Comparison of ENCODE assay signal across 1 cellular context in the genomic region with DNA sequence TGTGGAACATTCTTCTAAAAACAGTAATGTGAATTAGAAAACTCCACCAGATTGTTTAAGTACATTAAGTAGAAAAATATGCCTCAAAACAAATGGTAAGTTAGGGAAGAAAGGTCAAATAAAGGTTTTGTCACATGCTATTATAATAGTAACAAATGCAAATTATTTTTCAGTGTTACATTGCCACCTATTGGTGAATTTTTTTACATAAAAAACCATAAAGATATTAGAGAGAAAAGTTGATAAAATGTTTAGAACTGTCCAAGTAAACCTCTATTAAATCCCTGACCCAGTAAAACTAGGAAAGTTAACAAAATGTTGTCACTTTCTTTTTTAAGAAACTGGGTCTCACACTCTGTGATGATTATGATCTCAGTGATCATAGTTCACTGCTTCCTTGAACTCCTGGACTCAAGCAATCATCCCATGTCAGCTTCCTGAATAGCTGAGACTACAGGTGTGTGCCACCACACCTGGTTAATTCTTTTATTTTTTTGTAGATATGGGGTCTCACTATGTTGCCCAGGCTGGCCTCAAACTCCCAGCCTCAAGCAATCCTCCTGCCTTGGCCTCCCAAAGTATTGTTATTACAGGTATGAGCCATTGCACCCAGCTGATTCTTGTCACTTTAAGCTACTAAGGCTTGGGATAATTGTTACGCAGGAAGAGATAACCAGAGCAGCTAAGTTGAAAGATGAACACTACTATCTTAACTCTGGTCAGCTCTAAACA.
TF ChIP-seq lines count a peak whose summit lies in the region.

No MANE protein-coding gene starts in this region.

TF ChIP-seq in HCT116, 20 proteins besides CTCF, POLR2A, EP300 and RAD21 (continued from another document):
- TF ChIP-seq, protein P1, sequence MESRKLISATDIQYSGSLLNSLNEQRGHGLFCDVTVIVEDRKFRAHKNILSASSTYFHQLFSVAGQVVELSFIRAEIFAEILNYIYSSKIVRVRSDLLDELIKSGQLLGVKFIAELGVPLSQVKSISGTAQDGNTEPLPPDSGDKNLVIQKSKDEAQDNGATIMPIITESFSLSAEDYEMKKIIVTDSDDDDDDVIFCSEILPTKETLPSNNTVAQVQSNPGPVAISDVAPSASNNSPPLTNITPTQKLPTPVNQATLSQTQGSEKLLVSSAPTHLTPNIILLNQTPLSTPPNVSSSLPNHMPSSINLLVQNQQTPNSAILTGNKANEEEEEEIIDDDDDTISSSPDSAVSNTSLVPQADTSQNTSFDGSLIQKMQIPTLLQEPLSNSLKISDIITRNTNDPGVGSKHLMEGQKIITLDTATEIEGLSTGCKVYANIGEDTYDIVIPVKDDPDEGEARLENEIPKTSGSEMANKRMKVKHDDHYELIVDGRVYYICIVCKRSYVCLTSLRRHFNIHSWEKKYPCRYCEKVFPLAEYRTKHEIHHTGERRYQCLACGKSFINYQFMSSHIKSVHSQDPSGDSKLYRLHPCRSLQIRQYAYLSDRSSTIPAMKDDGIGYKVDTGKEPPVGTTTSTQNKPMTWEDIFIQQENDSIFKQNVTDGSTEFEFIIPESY (IDR thresholded peaks at IDR 0.05; ENCODE audit: extremely low read depth, insufficient replicate concordance, low read length): no peak
- TF ChIP-seq ATF3 (IDR thresholded peaks at IDR 0.05) (no peak), JUND (IDR thresholded peaks at IDR 0.05) (no peak), POLR2AphosphoS5 (IDR thresholded peaks at IDR 0.05; ENCODE audit: low read depth, low read length) (no peak), SIN3A (IDR thresholded peaks at IDR 0.05; ENCODE audit: low read depth) (no peak), EZH2phosphoT487 (IDR thresholded peaks at IDR 0.05; ENCODE audit: borderline replicate concordance) (no peak), YY1 (IDR thresholded peaks at IDR 0.05; ENCODE audit: extremely low read depth, insufficient replicate concordance, low read depth, low read length) (no peak)
